In the genomic region with DNA sequence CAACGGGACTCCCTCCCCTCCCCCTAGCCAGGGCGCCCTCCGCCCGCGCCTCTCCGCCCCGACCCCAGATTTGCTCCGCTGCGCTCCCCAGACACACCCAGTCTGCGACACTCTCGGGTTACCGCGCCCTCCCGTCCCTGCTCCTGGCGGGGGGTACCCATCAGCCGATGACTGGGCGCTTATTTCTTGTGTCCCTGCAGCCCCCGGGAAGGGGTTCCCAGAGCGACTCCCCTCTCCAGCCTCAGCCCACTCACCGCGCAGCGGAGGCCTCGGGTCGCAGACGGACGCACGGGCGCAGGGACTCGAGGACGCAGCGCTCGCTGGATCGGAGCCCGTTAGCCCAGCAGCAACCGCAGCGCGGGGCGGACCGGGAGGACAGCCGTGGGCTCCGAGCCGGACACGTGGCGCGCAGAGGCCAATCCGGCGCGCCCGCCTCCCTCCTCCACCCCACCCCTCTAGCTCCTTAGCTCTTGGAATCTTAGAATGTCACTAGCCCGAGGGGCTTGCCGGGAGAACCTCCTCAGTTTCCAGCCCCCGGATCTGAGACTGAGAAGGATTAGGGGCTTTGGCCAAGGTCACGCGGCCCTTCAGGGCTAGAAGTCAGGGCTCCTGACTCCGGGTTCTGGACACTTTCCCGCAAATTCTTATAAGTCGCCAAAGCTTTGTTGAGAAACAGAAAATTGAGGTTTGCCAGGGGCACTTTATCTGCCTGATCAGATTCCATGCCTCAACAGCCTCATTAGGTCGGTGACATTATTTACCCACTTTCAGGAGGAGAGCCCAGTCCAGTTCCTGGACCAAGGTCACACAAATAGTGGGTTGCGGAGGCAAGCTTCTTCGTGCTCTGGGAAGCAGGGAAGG, we compare ENCODE assay signal across 8 cellular contexts. TPM values are rescaled to one million over a fixed set of nuclear protein-coding genes. Genes with fewer than 3 reads are reported as not detected.
DNase-seq lines count a peak whose midpoint lies in the region; TF ChIP-seq lines count a peak whose summit lies in the region.

ANXA6 (minus strand) TSS at position 354 of the 861 bp plus-strand sequence. CDS start 9,878 bp downstream, outside the sequence.

- no peaks in the 10 kb centered on the region for H3K9me3 Mint-ChIP-seq in HFFc6

- peak within 1 kb of the TSS; percentile 76 to 96 (median 86) for H3K9ac ChIP-seq in skeletal muscle tissue (ENCODE audit: low read depth in 1 of 3, low read length in 3 of 3)

- H3K4me3 Mint-ChIP-seq in HFFc6, result peak within 1 kb of the TSS; percentile 97

- H3K27me3 ChIP-seq in skeletal muscle tissue (ENCODE audit: control insufficient read depth in 3 of 3, insufficient read depth in 3 of 3, low read length in 3 of 3), result no peaks in the 10 kb centered on the region

- DNase-seq in GM12864 (ENCODE audit: low read depth) (no peak), HFFc6 (peak; percentile 65), NCI-H1105 treated with DMSO at 0.1 percent for 48 hours (lab: John Stamatoyannopoulos, UW) (peak; percentile 26), UCSD-AML1 (lab: John Stamatoyannopoulos, UW; ENCODE audit: unreplicated experiment) (peak; percentile 69), cardiac fibroblast (ENCODE audit: low read depth in 2 of 2) (peak; percentile 72 to 81), iPS-NIHi7 (ENCODE audit: extremely low spot score) (peak; percentile 95), NCI-H1048 (lab: John Stamatoyannopoulos, UW) (no peak)

- H3K36me3 Mint-ChIP-seq in HFFc6 (ENCODE audit: low read depth), result peaks cover 24% of the 10 kb centered on the region

- H3K4me1 Mint-ChIP-seq in HFFc6 (ENCODE audit: low read depth), result peaks cover 56% of the 10 kb centered on the region

- H3K36me3 ChIP-seq in skeletal muscle tissue (ENCODE audit: control insufficient read depth in 3 of 3, insufficient read depth in 3 of 3, low read length in 3 of 3), result peaks cover 0 to 2% (median 0%) of the 10 kb centered on the region in 3 donors

- peaks cover 3% of the 10 kb centered on the region for H3K27me3 Mint-ChIP-seq in HFFc6 (ENCODE audit: insufficient read depth)

- TF ChIP-seq CTCF in GM12864 (IDR thresholded peaks at IDR 0.05; ENCODE audit: low read depth, low read length, missing control alignments) (no peak), HFFc6 (IDR thresholded peaks at IDR 0.05) (no peak), cardiac fibroblast (IDR thresholded peaks at IDR 0.05; ENCODE audit: low read depth, low read length) (no peak)

- peak within 1 kb of the TSS; percentile 92 for H3K27ac Mint-ChIP-seq in HFFc6

- H3K4me3 ChIP-seq in GM12864 (ENCODE audit: low read depth, low read length) (peak within 1 kb of the TSS; percentile 86), cardiac fibroblast (replicated peaks in 1 of 2; ENCODE audit: low read depth in 2 of 2, low read length in 2 of 2) (peak within 1 kb of the TSS; percentile 95 to 99), skeletal muscle tissue (ENCODE audit: low read length in 3 of 3) (peak within 1 kb of the TSS; percentile 92 to 97 (median 93))

- peaks cover 34 to 47% (median 34%) of the 10 kb centered on the region in 3 donors for H3K4me1 ChIP-seq in skeletal muscle tissue (ENCODE audit: control insufficient read depth in 3 of 3, insufficient read depth in 3 of 3, low read length in 3 of 3)

- no peaks in the 10 kb centered on the region for H3K9me3 ChIP-seq in skeletal muscle tissue (ENCODE audit: control insufficient read depth in 3 of 3, low read length in 3 of 3)

- peak within 1 kb of the TSS; percentile 84 for H3K27ac ChIP-seq in skeletal muscle tissue (ENCODE audit: low read depth, low read length)

RNA-seq across cellular contexts. Expression of gene ANXA6, which starts in this region (rescaled TPM):
- 100 to 1,000 TPM; 507 to 578 (median 546) TPM for total RNA-seq in HFFc6 (2021; fragmentation: NEBNext Ultra II Directional; extraction: Animal tissue kit (Norgen Biotek cat#: 25700))
- total RNA-seq in skeletal muscle tissue, result 361 TPM

Comparison
In these comparisons a context has a peak if more than half of its experiments do, and no peak if none do; other contexts are left out.
1. DNase-seq: peak in HFFc6 (single experiment), NCI-H1105 treated with DMSO at 0.1 percent for 48 hours (single experiment), UCSD-AML1 (single experiment), cardiac fibroblast (2 of 2) and iPS-NIHi7 (single experiment); none in GM12864 (single experiment) and NCI-H1048 (single experiment).
2. Peak in every context shown above with its lines, with median percentiles within 50 percentile points of each other: H3K4me3 ChIP-seq.